ENCODE assay signal across 8 cellular contexts in genomic region chr22:36405671-36406070, GRCh38. TPM values are rescaled to one million over a fixed set of nuclear protein-coding genes. Genes with fewer than 3 reads are reported as not detected.
DNase-seq lines count a peak whose midpoint lies in the region; FAIRE-seq and TF ChIP-seq lines count a peak whose summit lies in the region.

No MANE protein-coding gene starts in this region.

- no peak for TF ChIP-seq CTCF in PC-9 (conservative IDR thresholded peaks at IDR 0.05)

- peak overlapping the region; percentile 71 for H3K4me2 ChIP-seq in PC-9

- no peaks in the 10 kb centered on the region for H3K36me3 ChIP-seq in PC-9 (ENCODE audit: low read depth)

- no peaks in the 10 kb centered on the region for H3K9me2 ChIP-seq in PC-9 (ENCODE audit: insufficient read depth)

- H3K27ac ChIP-seq in PC-9 (peak overlapping the region; percentile 81), skin epidermis (peak overlapping the region in 14 of 21 experiments; percentile 2 to 85 (median 66))

- no peaks in the 10 kb centered on the region for H3K9me3 ChIP-seq in PC-9 (ENCODE audit: insufficient read depth, low read depth)

- intact Hi-C loops in PC-9 (cut with micrococcal nuclease; ENCODE audit: unreplicated experiment) (no loop called here), posterior cingulate gyrus (cut with DNase I) (no loop called here)

- no peak for DNase-seq in GM12891 (ENCODE audit: insufficient read length, low spot score)
- peak; percentile 55 to 89 for DNase-seq in PC-9
- DNase-seq in activated gamma-delta T cell treated with anti-CD3 and anti-CD28 coated beads, Interleukin-2, amount 50 U/mL, for 16 hours (ENCODE audit: low read depth), result peak; percentile 49
- DNase-seq in NCI-H526 treated with DMSO at 0.1 percent for 48 hours (lab: John Stamatoyannopoulos, UW), result no peak
- DNase-seq in HPDE6-E6E7 (ENCODE audit: extremely low spot score), result no peak
- DNase-seq in posterior cingulate gyrus, result no peak
- no peak for DNase-seq in HTR-8/SVneo (ENCODE audit: insufficient read length, low spot score)

- H3K4me3 ChIP-seq in PC-9 (no peak overlapping the region; the same call in 1 of the 2 replicates), skin epidermis (no peak overlapping the region)

- H3K27me3 ChIP-seq in PC-9 (ENCODE audit: insufficient read depth, low read depth), result no peaks in the 10 kb centered on the region

- FAIRE-seq in GM12891 (lab: Jason Lieb, UNC), result peak; percentile 85
- FAIRE-seq in HTR-8/SVneo (lab: Jason Lieb, UNC), result no peak

- H3F3A ChIP-seq in PC-9 (ENCODE audit: insufficient read depth, low read depth), result peaks cover 58% of the 10 kb centered on the region

- POLR2A ChIA-PET in PC-9 (lab: Charles Lee; ENCODE audit: unreplicated experiment), result interaction anchor here (0.5 kb wide), 1 partner anchor 29 kb away, joined by 3 read pairs; no protein-coding TSS in a partner anchor

- CTCF ChIA-PET in PC-9 (lab: Charles Lee), result interaction anchor here (0.6 to 1.2 kb wide), 2 partner anchors 18 to 50 kb away, joined by 3 to 13 read pairs; partner anchors contain the start of gene MYH9

- no peak overlapping the region for H2AFZ ChIP-seq in PC-9

- no peaks in the 10 kb centered on the region for H3K79me2 ChIP-seq in PC-9 (ENCODE audit: low read depth)

- no peak for TF ChIP-seq POLR2A in GM12891 (IDR thresholded peaks at IDR 0.05; ENCODE audit: low read depth, low read length)

- no peaks in the 10 kb centered on the region for H4K20me1 ChIP-seq in PC-9 (ENCODE audit: insufficient read depth)

- H3K4me1 ChIP-seq in PC-9 (replicated peaks; ENCODE audit: insufficient read depth), result peaks cover 58% of the 10 kb centered on the region

- no TSS peak for BruUV-seq in PC-9 (replicated peaks; lab: Mats Ljungman, UMichigan)

TF ChIP-seq in GM12891, 5 proteins besides CTCF, POLR2A, EP300 and RAD21:
- TF ChIP-seq TAF1 (IDR thresholded peaks at IDR 0.05; ENCODE audit: low read depth, low read length) (no peak), POLR2AphosphoS5 (IDR thresholded peaks at IDR 0.05; ENCODE audit: low read depth, low read length) (no peak), SPI1 (IDR thresholded peaks at IDR 0.05; ENCODE audit: low read depth, low read length) (no peak), PAX5 (IDR thresholded peaks at IDR 0.05; ENCODE audit: insufficient read depth, low read length, severe bottlenecking) (no peak), POU2F2 (IDR thresholded peaks at IDR 0.05; ENCODE audit: low read depth, low read length) (no peak)
TF ChIP-seq in GM12891: peak in this region for 0.

RNA-seq across cellular contexts. Expression of gene MYH9, which starts 17.9 kb away (rescaled TPM):
- polyA plus RNA-seq in GM12891 (2012; ENCODE audit: low read depth, missing spikeins), result 164 TPM
- total RNA-seq in PC-9 (2021), result 758 and 776 TPM in 2 replicates

Comparison
In these comparisons a context has a peak if more than half of its experiments do, and no peak if none do; other contexts are left out.
1. DNase-seq: peak in PC-9 (2 of 2) and activated gamma-delta T cell treated with anti-CD3 and anti-CD28 coated beads, Interleukin-2, amount 50 U/mL, for 16 hours (single experiment); none in GM12891 (single experiment), NCI-H526 treated with DMSO at 0.1 percent for 48 hours (single experiment), HPDE6-E6E7 (single experiment), posterior cingulate gyrus (0 of 10) and HTR-8/SVneo (single experiment).